In the genomic region with DNA sequence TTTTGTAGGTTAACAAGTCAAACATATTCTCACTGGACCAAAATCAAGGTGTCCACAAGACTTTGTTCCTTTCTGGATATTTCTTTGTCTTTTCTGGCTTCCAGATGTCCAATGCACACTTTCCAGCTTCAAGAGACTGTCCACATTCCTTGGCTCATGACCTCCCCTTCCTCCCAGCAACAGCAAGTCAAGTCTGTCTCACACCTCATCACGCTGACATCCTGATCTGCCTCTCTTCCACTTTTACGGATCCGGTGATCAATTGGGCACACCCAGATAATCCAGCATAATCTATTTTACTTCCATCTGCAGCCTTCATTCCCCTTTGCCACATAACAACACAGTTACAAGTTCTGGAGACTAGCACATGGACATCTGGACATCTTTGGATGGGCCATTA, we compare ENCODE assay signal across 22 cellular contexts.
"Had no signal": no experiment of that assay in that cellular context is flagged by ENCODE, and none has a peak within 500 bp of the region (broad histone marks: within the 10 kb centered on the region; RNA-seq: fewer than 3 reads in every experiment).

No MANE protein-coding gene starts in this region.

- H3K9me3 ChIP-seq: esophagus muscularis mucosa, gastroesophageal sphincter, suprapubic skin, transverse colon, vagina had no signal

- H3K27me3 ChIP-seq: esophagus muscularis mucosa, gastroesophageal sphincter, heart right ventricle, suprapubic skin, transverse colon, vagina had no signal

- H3K27ac Mint-ChIP-seq: activated T-helper 1 cell treated with anti-CD3 and anti-CD28 coated beads, Interleukin-12 subunit alpha, Interleukin-12 subunit beta, Interleukin-2, Interleukin-4 antibody, amounts not matched to agents 30 ng/mL and 10 ng/mL and 1 ng/mL, durations not matched to agents 14 hours and 24 hours and 36 hours; immature natural killer cell; memory B cell had no signal

- H3K9me3 Mint-ChIP-seq: activated T-helper 1 cell treated with anti-CD3 and anti-CD28 coated beads, Interleukin-12 subunit alpha, Interleukin-12 subunit beta, Interleukin-2, Interleukin-4 antibody, amounts not matched to agents 30 ng/mL and 10 ng/mL and 1 ng/mL, durations not matched to agents 14 hours and 24 hours and 36 hours; immature natural killer cell; memory B cell; neural crest cell had no signal

- FAIRE-seq: endothelial cell of umbilical vein, TTC549 had no signal

- H3K4me1 Mint-ChIP-seq: neural crest cell had no signal

- H3K4me3 Mint-ChIP-seq: activated T-helper 1 cell treated with anti-CD3 and anti-CD28 coated beads, Interleukin-12 subunit alpha, Interleukin-12 subunit beta, Interleukin-2, Interleukin-4 antibody, amounts not matched to agents 30 ng/mL and 10 ng/mL and 1 ng/mL, durations not matched to agents 14 hours and 24 hours and 36 hours; immature natural killer cell; memory B cell; neural crest cell had no signal

- H3K4me3 ChIP-seq: esophagus muscularis mucosa, gastroesophageal sphincter, heart right ventricle, suprapubic skin, transverse colon, vagina had no signal

- ATAC-seq: gastroesophageal sphincter; stimulated activated naive CD8-positive, alpha-beta T cell treated with anti-CD3 and anti-CD28 coated beads, Interleukin-15, amount 100 ng/mL, for 72 hours had no signal

- DNase-seq: activated CD8-positive, alpha-beta memory T cell treated with anti-CD3 and anti-CD28 coated beads, Interleukin-2, amount 50 U/mL, for 4 hours; activated naive CD4-positive, alpha-beta T cell; amniotic stem cell; dermis blood vessel endothelial cell; effector memory CD4-positive, alpha-beta T cell; heart right ventricle; immature natural killer cell; stimulated activated CD4-positive, alpha-beta T cell treated with anti-CD3 and anti-CD28 coated beads, Interleukin-12 subunit alpha, Interleukin-12 subunit beta, amount 100 ng/mL, for 4 hours; stimulated activated CD4-positive, alpha-beta T cell treated with anti-CD3 and anti-CD28 coated beads, Interleukin-1b, Interleukin-23, amount 100 ng/mL, for 48 hours; stimulated activated CD8-positive, alpha-beta memory T cell treated with anti-CD3 and anti-CD28 coated beads, Interleukin-4, amount 100 ng/mL, for 48 hours; stimulated activated naive CD8-positive, alpha-beta T cell treated with anti-CD3 and anti-CD28 coated beads, Interleukin-15, amount 100 ng/mL, for 72 hours; SW 1271; transverse colon had no signal

- H3K36me3 ChIP-seq: suprapubic skin, transverse colon had no signal

- H3K27me3 Mint-ChIP-seq: memory B cell; stimulated activated naive CD8-positive, alpha-beta T cell treated with anti-CD3 and anti-CD28 coated beads, Interleukin-15, amount 100 ng/mL, for 72 hours had no signal
